ENCODE assay signal across 1 cellular context in genomic region chr17:82063424-82064415, GRCh38.
TF ChIP-seq lines count a peak whose summit lies in the region.

No MANE protein-coding gene starts in this region.

TF ChIP-seq in A549, 52 proteins besides CTCF, POLR2A, EP300 and RAD21 (continued from another document):
- TF ChIP-seq CBX8 (IDR thresholded peaks at IDR 0.05), result no peak
- TF ChIP-seq SREBF2 (IDR thresholded peaks at IDR 0.05), result no peak
- TF ChIP-seq RNF2 (IDR thresholded peaks at IDR 0.05; ENCODE audit: borderline replicate concordance, low read depth), result no peak
